In the genomic region with DNA sequence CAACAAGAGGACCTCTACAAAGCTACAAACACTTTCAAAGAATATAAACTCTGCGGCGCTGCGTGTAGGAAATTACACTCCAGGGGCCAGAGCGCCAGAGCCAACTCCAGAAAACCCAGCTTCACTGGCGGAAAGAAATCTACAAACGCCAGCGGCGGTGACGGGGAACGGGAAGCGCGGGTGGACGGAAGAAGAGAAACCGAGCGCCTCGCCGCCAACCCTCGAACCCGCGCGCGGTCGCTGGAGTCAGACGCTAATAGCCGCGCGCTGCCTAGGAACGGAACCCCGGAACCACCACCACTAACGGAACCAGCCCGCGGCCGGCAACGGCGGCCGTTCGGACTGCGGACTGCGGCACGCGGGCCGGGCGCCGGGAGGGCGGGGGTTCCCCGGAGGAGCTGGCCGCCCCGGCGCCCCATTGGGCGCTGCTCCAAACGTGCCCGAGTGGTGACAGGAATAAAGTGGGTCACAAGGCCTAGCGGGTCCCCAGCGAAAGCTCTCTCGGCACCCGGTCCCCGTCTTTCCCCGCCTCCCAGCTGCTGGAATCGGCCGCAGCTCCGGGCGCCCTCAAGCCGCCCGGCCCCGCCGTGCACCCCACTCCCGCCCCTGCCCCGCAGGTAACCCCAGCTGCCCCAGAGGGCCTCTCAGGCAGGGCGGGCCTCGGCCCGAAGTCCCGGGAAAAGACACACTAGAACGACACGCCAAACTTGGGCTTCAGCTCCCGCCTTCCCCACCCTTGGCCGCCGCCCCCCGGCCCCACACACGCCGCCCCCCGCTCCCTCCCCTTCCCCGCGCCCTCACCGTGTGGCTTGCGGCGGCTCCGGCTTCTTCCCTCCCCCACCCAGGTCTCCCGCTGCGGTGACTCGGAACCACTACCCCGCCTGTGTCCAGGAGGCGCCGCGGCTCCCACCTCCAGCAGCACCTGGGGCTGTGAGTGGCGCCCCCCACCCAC, we compare ENCODE assay signal across 1 cellular context.
TF ChIP-seq lines count a peak whose summit lies in the region.

No MANE protein-coding gene starts in this region.

TF ChIP-seq in HepG2, 621 proteins besides CTCF, POLR2A, EP300 and RAD21 (continued from another document and continues in another):
- no peak for TF ChIP-seq ARNTL (CRISPR knock-in tag; IDR thresholded peaks at IDR 0.05)
- TF ChIP-seq ZNF251 (CRISPR knock-in tag; IDR thresholded peaks at IDR 0.05): no peak
- TF ChIP-seq, protein P1, sequence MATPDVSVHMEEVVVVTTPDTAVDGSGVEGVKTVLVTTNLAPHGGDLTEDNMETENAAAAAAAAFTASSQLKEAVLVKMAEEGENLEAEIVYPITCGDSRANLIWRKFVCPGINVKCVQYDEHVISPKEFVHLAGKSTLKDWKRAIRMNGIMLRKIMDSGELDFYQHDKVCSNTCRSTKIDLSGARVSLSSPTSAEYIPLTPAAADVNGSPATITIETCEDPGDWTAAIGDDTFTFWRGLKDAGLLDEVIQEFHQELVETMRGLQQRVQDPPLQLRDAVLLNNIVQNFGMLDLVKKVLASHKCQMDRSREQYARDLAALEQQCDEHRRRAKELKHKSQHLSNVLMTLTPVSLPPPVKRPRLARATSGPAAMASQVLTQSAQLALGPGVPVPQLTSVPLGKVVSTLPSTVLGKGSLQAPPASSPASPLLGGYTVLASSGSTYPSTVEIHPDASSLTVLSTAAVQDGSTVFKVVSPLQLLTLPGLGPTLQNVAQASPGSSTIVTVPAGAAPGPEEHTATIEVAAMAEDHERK (CRISPR knock-in tag; IDR thresholded peaks at IDR 0.05; ENCODE audit: low read depth): no peak
- TF ChIP-seq ZMAT3 (CRISPR knock-in tag; conservative IDR thresholded peaks at IDR 0.05): no peak; the same call in 1 of the 2 replicates
- peak; percentile 56; the same call in 1 of the 2 replicates for TF ChIP-seq POGZ (CRISPR knock-in tag; IDR thresholded peaks at IDR 0.05)
- 0 out of 2 replicates have a peak, but pooled peaks have one; percentile 65 for TF ChIP-seq AKAP8 (CRISPR knock-in tag; IDR thresholded peaks at IDR 0.05)
- no peak for TF ChIP-seq HDAC6 (IDR thresholded peaks at IDR 0.05; ENCODE audit: low read depth, low read length)
- TF ChIP-seq ATAD3A (CRISPR knock-in tag; IDR thresholded peaks at IDR 0.05): no peak
- TF ChIP-seq, protein P2, sequence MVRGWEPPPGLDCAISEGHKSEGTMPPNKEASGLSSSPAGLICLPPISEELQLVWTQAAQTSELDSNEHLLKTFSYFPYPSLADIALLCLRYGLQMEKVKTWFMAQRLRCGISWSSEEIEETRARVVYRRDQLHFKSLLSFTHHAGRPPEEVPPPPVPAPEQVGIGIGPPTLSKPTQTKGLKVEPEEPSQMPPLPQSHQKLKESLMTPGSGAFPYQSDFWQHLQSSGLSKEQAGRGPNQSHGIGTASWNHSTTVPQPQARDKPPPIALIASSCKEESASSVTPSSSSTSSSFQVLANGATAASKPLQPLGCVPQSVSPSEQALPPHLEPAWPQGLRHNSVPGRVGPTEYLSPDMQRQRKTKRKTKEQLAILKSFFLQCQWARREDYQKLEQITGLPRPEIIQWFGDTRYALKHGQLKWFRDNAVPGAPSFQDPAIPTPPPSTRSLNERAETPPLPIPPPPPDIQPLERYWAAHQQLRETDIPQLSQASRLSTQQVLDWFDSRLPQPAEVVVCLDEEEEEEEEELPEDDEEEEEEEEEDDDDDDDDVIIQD (CRISPR knock-in tag; IDR thresholded peaks at IDR 0.05; ENCODE audit: low read depth): no peak
- TF ChIP-seq ISL2 (CRISPR knock-in tag; IDR thresholded peaks at IDR 0.05): no peak; the same call in 1 of the 2 replicates
- TF ChIP-seq FOXP1 (IDR thresholded peaks at IDR 0.05): no peak
- TF ChIP-seq FOXP1 (CRISPR knock-in tag; IDR thresholded peaks at IDR 0.05): no peak
- peak; percentile 79 for TF ChIP-seq SAP130 (CRISPR knock-in tag; IDR thresholded peaks at IDR 0.05; ENCODE audit: low read depth)
- TF ChIP-seq ELF3 (CRISPR knock-in tag; IDR thresholded peaks at IDR 0.05): 0 out of 2 replicates have a peak, but pooled peaks have one; percentile 32
- TF ChIP-seq ZNF777 (CRISPR knock-in tag; IDR thresholded peaks at IDR 0.05): no peak
- TF ChIP-seq SSRP1 (CRISPR knock-in tag; IDR thresholded peaks at IDR 0.05): no peak
- TF ChIP-seq, protein P3, sequence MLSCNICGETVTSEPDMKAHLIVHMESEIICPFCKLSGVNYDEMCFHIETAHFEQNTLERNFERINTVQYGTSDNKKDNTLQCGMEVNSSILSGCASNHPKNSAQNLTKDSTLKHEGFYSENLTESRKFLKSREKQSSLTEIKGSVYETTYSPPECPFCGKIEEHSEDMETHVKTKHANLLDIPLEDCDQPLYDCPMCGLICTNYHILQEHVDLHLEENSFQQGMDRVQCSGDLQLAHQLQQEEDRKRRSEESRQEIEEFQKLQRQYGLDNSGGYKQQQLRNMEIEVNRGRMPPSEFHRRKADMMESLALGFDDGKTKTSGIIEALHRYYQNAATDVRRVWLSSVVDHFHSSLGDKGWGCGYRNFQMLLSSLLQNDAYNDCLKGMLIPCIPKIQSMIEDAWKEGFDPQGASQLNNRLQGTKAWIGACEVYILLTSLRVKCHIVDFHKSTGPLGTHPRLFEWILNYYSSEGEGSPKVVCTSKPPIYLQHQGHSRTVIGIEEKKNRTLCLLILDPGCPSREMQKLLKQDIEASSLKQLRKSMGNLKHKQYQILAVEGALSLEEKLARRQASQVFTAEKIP (CRISPR knock-in tag; IDR thresholded peaks at IDR 0.05; ENCODE audit: borderline replicate concordance): no peak
- no peak for TF ChIP-seq YEATS2 (CRISPR knock-in tag; IDR thresholded peaks at IDR 0.05; ENCODE audit: borderline replicate concordance)
- TF ChIP-seq ZNF841 (CRISPR knock-in tag; IDR thresholded peaks at IDR 0.05; ENCODE audit: borderline replicate concordance): no peak
- TF ChIP-seq BCL6 (CRISPR knock-in tag; IDR thresholded peaks at IDR 0.05): peak; percentile 55; the same call in 1 of the 2 replicates
- peak; percentile 64 for TF ChIP-seq ARNT2 (CRISPR knock-in tag; IDR thresholded peaks at IDR 0.05; ENCODE audit: low read depth)
- 0 out of 2 replicates have a peak, but pooled peaks have one; percentile 32 for TF ChIP-seq ZNF556 (CRISPR knock-in tag; IDR thresholded peaks at IDR 0.05; ENCODE audit: borderline replicate concordance)
- TF ChIP-seq REL (CRISPR knock-in tag; conservative IDR thresholded peaks at IDR 0.05): 0 out of 2 replicates have a peak, but pooled peaks have one; percentile 45
- TF ChIP-seq NBN (conservative IDR thresholded peaks at IDR 0.05): no peak
- TF ChIP-seq JDP2 (CRISPR knock-in tag; IDR thresholded peaks at IDR 0.05; ENCODE audit: borderline replicate concordance): no peak
- TF ChIP-seq, protein P4, sequence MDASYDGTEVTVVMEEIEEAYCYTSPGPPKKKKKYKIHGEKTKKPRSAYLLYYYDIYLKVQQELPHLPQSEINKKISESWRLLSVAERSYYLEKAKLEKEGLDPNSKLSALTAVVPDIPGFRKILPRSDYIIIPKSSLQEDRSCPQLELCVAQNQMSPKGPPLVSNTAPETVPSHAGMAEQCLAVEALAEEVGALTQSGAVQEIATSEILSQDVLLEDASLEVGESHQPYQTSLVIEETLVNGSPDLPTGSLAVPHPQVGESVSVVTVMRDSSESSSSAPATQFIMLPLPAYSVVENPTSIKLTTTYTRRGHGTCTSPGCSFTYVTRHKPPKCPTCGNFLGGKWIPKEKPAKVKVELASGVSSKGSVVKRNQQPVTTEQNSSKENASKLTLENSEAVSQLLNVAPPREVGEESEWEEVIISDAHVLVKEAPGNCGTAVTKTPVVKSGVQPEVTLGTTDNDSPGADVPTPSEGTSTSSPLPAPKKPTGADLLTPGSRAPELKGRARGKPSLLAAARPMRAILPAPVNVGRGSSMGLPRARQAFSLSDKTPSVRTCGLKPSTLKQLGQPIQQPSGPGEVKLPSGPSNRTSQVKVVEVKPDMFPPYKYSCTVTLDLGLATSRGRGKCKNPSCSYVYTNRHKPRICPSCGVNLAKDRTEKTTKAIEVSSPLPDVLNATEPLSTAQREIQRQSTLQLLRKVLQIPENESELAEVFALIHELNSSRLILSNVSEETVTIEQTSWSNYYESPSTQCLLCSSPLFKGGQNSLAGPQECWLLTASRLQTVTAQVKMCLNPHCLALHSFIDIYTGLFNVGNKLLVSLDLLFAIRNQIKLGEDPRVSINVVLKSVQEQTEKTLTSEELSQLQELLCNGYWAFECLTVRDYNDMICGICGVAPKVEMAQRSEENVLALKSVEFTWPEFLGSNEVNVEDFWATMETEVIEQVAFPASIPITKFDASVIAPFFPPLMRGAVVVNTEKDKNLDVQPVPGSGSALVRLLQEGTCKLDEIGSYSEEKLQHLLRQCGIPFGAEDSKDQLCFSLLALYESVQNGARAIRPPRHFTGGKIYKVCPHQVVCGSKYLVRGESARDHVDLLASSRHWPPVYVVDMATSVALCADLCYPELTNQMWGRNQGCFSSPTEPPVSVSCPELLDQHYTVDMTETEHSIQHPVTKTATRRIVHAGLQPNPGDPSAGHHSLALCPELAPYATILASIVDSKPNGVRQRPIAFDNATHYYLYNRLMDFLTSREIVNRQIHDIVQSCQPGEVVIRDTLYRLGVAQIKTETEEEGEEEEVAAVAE (CRISPR knock-in tag; IDR thresholded peaks at IDR 0.05; ENCODE audit: borderline replicate concordance): 0 out of 2 replicates have a peak, but pooled peaks have one; percentile 30
- TF ChIP-seq ZNF230 (CRISPR knock-in tag; IDR thresholded peaks at IDR 0.05): 0 out of 2 replicates have a peak, but pooled peaks have one; percentile 73
- TF ChIP-seq, protein P5, sequence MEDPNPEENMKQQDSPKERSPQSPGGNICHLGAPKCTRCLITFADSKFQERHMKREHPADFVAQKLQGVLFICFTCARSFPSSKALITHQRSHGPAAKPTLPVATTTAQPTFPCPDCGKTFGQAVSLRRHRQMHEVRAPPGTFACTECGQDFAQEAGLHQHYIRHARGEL (CRISPR knock-in tag; IDR thresholded peaks at IDR 0.05): no peak
- peak; percentile 34; the same call in 1 of the 2 replicates for TF ChIP-seq BORCS8-MEF2B (CRISPR knock-in tag; IDR thresholded peaks at IDR 0.05)
- peak; percentile 92 for TF ChIP-seq ZNF160 (CRISPR knock-in tag; IDR thresholded peaks at IDR 0.05)
- TF ChIP-seq, protein P6, sequence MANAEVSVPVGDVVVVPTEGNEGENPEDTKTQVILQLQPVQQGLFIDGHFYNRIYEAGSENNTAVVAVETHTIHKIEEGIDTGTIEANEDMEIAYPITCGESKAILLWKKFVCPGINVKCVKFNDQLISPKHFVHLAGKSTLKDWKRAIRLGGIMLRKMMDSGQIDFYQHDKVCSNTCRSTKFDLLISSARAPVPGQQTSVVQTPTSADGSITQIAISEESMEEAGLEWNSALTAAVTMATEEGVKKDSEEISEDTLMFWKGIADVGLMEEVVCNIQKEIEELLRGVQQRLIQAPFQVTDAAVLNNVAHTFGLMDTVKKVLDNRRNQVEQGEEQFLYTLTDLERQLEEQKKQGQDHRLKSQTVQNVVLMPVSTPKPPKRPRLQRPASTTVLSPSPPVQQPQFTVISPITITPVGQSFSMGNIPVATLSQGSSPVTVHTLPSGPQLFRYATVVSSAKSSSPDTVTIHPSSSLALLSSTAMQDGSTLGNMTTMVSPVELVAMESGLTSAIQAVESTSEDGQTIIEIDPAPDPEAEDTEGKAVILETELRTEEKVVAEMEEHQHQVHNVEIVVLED (CRISPR knock-in tag; IDR thresholded peaks at IDR 0.05; ENCODE audit: borderline replicate concordance): peak; percentile 64; the same call in 1 of the 2 replicates
- no peak for TF ChIP-seq EHMT2 (IDR thresholded peaks at IDR 0.05; ENCODE audit: borderline replicate concordance, low read depth, low read length)
- TF ChIP-seq KDM5A (IDR thresholded peaks at IDR 0.05; ENCODE audit: borderline replicate concordance, low read length): no peak; the same call in 1 of the 2 replicates
- TF ChIP-seq, protein P7, sequence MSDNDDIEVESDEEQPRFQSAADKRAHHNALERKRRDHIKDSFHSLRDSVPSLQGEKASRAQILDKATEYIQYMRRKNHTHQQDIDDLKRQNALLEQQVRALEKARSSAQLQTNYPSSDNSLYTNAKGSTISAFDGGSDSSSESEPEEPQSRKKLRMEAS (IDR thresholded peaks at IDR 0.05): peak; percentile 82
- TF ChIP-seq, protein P8, sequence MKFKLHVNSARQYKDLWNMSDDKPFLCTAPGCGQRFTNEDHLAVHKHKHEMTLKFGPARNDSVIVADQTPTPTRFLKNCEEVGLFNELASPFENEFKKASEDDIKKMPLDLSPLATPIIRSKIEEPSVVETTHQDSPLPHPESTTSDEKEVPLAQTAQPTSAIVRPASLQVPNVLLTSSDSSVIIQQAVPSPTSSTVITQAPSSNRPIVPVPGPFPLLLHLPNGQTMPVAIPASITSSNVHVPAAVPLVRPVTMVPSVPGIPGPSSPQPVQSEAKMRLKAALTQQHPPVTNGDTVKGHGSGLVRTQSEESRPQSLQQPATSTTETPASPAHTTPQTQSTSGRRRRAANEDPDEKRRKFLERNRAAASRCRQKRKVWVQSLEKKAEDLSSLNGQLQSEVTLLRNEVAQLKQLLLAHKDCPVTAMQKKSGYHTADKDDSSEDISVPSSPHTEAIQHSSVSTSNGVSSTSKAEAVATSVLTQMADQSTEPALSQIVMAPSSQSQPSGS (CRISPR knock-in tag; IDR thresholded peaks at IDR 0.05): peak; percentile 41; the same call in 1 of the 2 replicates
- TF ChIP-seq, protein P9, sequence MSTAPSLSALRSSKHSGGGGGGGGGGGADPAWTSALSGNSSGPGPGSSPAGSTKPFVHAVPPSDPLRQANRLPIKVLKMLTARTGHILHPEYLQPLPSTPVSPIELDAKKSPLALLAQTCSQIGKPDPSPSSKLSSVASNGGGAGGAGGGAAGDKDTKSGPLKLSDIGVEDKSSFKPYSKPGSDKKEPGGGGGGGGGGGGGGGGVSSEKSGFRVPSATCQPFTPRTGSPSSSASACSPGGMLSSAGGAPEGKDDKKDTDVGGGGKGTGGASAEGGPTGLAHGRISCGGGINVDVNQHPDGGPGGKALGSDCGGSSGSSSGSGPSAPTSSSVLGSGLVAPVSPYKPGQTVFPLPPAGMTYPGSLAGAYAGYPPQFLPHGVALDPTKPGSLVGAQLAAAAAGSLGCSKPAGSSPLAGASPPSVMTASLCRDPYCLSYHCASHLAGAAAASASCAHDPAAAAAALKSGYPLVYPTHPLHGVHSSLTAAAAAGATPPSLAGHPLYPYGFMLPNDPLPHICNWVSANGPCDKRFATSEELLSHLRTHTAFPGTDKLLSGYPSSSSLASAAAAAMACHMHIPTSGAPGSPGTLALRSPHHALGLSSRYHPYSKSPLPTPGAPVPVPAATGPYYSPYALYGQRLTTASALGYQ (CRISPR knock-in tag; IDR thresholded peaks at IDR 0.05): no peak
- TF ChIP-seq, protein P10, sequence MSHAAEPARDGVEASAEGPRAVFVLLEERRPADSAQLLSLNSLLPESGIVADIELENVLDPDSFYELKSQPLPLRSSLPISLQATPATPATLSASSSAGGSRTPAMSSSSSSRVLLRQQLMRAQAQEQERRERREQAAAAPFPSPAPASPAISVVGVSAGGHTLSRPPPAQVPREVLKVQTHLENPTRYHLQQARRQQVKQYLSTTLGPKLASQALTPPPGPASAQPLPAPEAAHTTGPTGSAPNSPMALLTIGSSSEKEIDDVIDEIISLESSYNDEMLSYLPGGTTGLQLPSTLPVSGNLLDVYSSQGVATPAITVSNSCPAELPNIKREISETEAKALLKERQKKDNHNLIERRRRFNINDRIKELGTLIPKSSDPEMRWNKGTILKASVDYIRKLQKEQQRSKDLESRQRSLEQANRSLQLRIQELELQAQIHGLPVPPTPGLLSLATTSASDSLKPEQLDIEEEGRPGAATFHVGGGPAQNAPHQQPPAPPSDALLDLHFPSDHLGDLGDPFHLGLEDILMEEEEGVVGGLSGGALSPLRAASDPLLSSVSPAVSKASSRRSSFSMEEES (CRISPR knock-in tag; IDR thresholded peaks at IDR 0.05): no peak
- peak; percentile 76; the same call in 1 of the 2 replicates for TF ChIP-seq ZNF891 (CRISPR knock-in tag; IDR thresholded peaks at IDR 0.05)
- TF ChIP-seq HHEX (CRISPR knock-in tag; IDR thresholded peaks at IDR 0.05): no peak
